In genomic region chr22:45469573-45470383, GRCh38 we compare ENCODE assay signal across 11 cellular contexts. TPM values are rescaled to one million over a fixed set of nuclear protein-coding genes. Genes with fewer than 3 reads are reported as not detected.
DNase-seq lines count a peak whose midpoint lies in the region; ATAC-seq and TF ChIP-seq lines count a peak whose summit lies in the region.
"Had no signal": no experiment of that assay in that cellular context is flagged by ENCODE, and none has a peak within 500 bp of the region (broad histone marks: within the 10 kb centered on the region; RNA-seq: fewer than 3 reads in every experiment).

No MANE protein-coding gene starts in this region.

- ATAC-seq in GM18517 (IDR thresholded peaks at IDR 0.05; ENCODE audit: unreplicated experiment) = no peak
- ATAC-seq: activated CD4-positive, CD25-positive, alpha-beta regulatory T cell treated with anti-CD3 and anti-CD28 coated beads, Interleukin-2, amount 50 U/mL, for 24 hours; natural killer cell had no signal

- H3K27ac Mint-ChIP-seq in chondrocyte (ENCODE audit: unreplicated experiment) (peak overlapping the region; percentile 74), mesothelial cell of epicardium (peak overlapping the region; percentile 64)
- H3K27ac Mint-ChIP-seq: CD4-positive, alpha-beta T cell; natural killer cell had no signal

- H3K27me3 Mint-ChIP-seq in chondrocyte (ENCODE audit: low read depth) = no peaks in the 10 kb centered on the region
- H3K27me3 Mint-ChIP-seq in mesothelial cell of epicardium (ENCODE audit: low read depth) = no peaks in the 10 kb centered on the region
- H3K27me3 Mint-ChIP-seq: CD4-positive, alpha-beta T cell had no signal

- TF ChIP-seq CTCF in AG09309 (IDR thresholded peaks at IDR 0.05; ENCODE audit: control insufficient read depth, insufficient read depth, low read depth, low read length, missing control alignments) (no peak), chondrocyte (IDR thresholded peaks at IDR 0.05) (no peak), mesothelial cell of epicardium (IDR thresholded peaks at IDR 0.05; ENCODE audit: unreplicated experiment) (no peak)

- H3K36me3 Mint-ChIP-seq in chondrocyte (ENCODE audit: low read depth) = peaks cover 4% of the 10 kb centered on the region
- peaks cover 5% of the 10 kb centered on the region for H3K36me3 Mint-ChIP-seq in mesothelial cell of epicardium
- H3K36me3 Mint-ChIP-seq: natural killer cell had no signal

- H3K9me3 Mint-ChIP-seq in chondrocyte (ENCODE audit: low read depth) (peaks cover 17% of the 10 kb centered on the region), mesothelial cell of epicardium (peaks cover 15% of the 10 kb centered on the region)

- peaks cover 57% of the 10 kb centered on the region for H3K4me1 Mint-ChIP-seq in chondrocyte (ENCODE audit: low read depth)
- H3K4me1 Mint-ChIP-seq in mesothelial cell of epicardium = peaks cover 32% of the 10 kb centered on the region
- H3K4me1 Mint-ChIP-seq: natural killer cell had no signal

- H3K4me3 ChIP-seq in AG09309 (ENCODE audit: control insufficient read depth, low read depth, low read length) = no peak overlapping the region

- peak overlapping the region; percentile 23 for H3K4me3 Mint-ChIP-seq in chondrocyte (ENCODE audit: unreplicated experiment)
- no peak overlapping the region for H3K4me3 Mint-ChIP-seq in mesothelial cell of epicardium
- H3K4me3 Mint-ChIP-seq: CD4-positive, alpha-beta T cell; natural killer cell had no signal

- DNase-seq in AG09309 (ENCODE audit: low read depth) = peak; percentile 62
- peak; percentile 32 for DNase-seq in M059J (ENCODE audit: low read depth)
- peak; percentile 10 for DNase-seq in chondrocyte (ENCODE audit: low spot score)
- no peak for DNase-seq in mesothelial cell of epicardium (ENCODE audit: low spot score in 2 of 2, unreplicated experiment in 2 of 2)
- DNase-seq in iPS-NIHi7 (ENCODE audit: extremely low spot score) = no peak
- no peak for DNase-seq in NCI-H2081 (lab: John Stamatoyannopoulos, UW)
- no peak for DNase-seq in stimulated activated naive CD4-positive, alpha-beta T cell (lab: John Stamatoyannopoulos, UW)
- DNase-seq: CD4-positive, alpha-beta T cell; natural killer cell had no signal

RNA-seq across cellular contexts. Expression of gene FBLN1, which starts 32.9 kb away (rescaled TPM):
- 23.9 and 34.9 TPM in 2 replicates for total RNA-seq in M059J (2014; rRNA removed; shearing (Covaris generic))
- total RNA-seq in chondrocyte (127 to 186 TPM (median 183 TPM) in 3 replicates), mesothelial cell of epicardium (283 to 297 TPM (median 296 TPM) in 3 replicates)
- total RNA-seq: CD4-positive, alpha-beta T cell had no signal

RNA-seq across cellular contexts. Expression of gene RIBC2, which starts 56.3 kb away (rescaled TPM):
- total RNA-seq in M059J (2014; rRNA removed; shearing (Covaris generic)) = 6.4 and 9.5 TPM in 2 replicates
- total RNA-seq in chondrocyte (0.41 to 1.1 TPM in 2 of 3 replicates, not detected in the other), mesothelial cell of epicardium (2.0 to 2.5 TPM (median 2.1 TPM) in 3 replicates)

RNA-seq across cellular contexts. Expression of gene SMC1B, which starts 56.4 kb away (rescaled TPM):
- 0.20 TPM in 1 of 2 replicates, not detected in the other for total RNA-seq in M059J (2014; rRNA removed; shearing (Covaris generic))
- total RNA-seq in chondrocyte = not detected in 3 replicates
- 0.07 TPM in 1 of 3 replicates, not detected in the others for total RNA-seq in mesothelial cell of epicardium
- total RNA-seq: CD4-positive, alpha-beta T cell had no signal

Comparison
In these comparisons a context has a peak if more than half of its experiments do, and no peak if none do; other contexts are left out.
1. DNase-seq: peak in AG09309 (single experiment), M059J (single experiment) and chondrocyte (single experiment); none in mesothelial cell of epicardium (0 of 2), iPS-NIHi7 (single experiment), NCI-H2081 (0 of 2) and stimulated activated naive CD4-positive, alpha-beta T cell (0 of 6).